In the genomic region with DNA sequence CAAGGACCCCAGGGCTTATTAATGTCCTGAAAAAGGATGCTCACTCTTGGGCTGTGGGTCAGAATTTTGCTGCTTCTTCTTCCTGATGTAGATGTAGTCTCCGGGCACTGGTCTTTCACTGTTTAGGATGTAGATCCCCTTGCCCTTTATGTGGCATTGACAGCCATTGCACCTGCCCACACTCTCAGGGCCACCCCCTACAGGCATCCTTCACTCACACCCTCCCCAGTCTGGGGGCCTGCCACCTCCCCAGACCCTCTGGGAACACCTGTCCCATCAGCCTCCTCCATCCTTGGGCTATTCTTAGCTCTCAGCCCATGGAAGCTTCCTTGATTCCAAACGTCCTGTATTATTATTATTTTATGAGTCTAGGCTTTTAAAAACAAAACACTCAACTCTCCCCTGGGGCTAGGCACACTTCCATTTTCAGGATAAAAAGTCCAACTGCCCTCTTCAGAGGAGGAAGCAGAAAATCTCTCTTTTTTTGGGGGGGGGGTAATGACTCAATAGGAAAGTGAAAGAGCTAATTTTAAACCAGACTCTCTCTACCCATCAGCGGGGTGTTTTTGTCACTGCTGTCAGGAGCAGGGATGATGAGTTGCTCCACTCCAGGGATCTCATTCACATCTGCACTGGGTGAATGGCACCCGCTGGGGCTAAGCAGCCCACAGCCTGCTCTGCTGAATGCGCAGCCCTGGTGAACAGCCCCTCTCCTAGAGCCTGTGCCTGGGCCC, we compare ENCODE assay signal across 10 cellular contexts. TPM values are rescaled to one million over a fixed set of nuclear protein-coding genes. Genes with fewer than 3 reads are reported as not detected.
DNase-seq lines count a peak whose midpoint lies in the region; ATAC-seq and TF ChIP-seq lines count a peak whose summit lies in the region.
"Had no signal": no experiment of that assay in that cellular context is flagged by ENCODE, and none has a peak within 500 bp of the region (broad histone marks: within the 10 kb centered on the region; RNA-seq: fewer than 3 reads in every experiment).

No MANE protein-coding gene starts in this region.

- peaks cover 7% of the 10 kb centered on the region for H3K9me3 Mint-ChIP-seq in activated CD4-positive, alpha-beta T cell treated with anti-CD3 and anti-CD28 coated beads, Interleukin-2, amount 10 ng/mL, durations not matched to agents 7 days and 5 days

- H3K4me1 Mint-ChIP-seq in activated CD4-positive, alpha-beta T cell treated with anti-CD3 and anti-CD28 coated beads, Interleukin-2, amount 10 ng/mL, durations not matched to agents 7 days and 5 days, result peaks cover 27% of the 10 kb centered on the region

- POLR2A ChIA-PET in activated CD4-positive, alpha-beta T cell treated with anti-CD3 and anti-CD28 coated beads, Interleukin-2, amount 10 ng/mL, durations not matched to agents 7 days and 5 days (lab: Charles Lee), result interaction anchor here (0.6 kb wide), 1 partner anchor 423 kb away, joined by 3 read pairs; no protein-coding TSS in a partner anchor

- WGBS in smooth muscle cell (ENCODE audit: low lambda C conversion rate), result 87% methylated on average over 5 of the region's 5 CpGs

- H3K9me3 ChIP-seq in WERI-Rb-1 (ENCODE audit: severe bottlenecking) (no peaks in the 10 kb centered on the region), smooth muscle cell (replicated peaks; ENCODE audit: low read depth) (no peaks in the 10 kb centered on the region)

- H4K20me1 ChIP-seq in smooth muscle cell (ENCODE audit: low read depth), result no peaks in the 10 kb centered on the region

- TF ChIP-seq CTCF in WERI-Rb-1 (IDR thresholded peaks at IDR 0.05; ENCODE audit: low read depth, low read length), result no peak
- TF ChIP-seq CTCF in smooth muscle cell (IDR thresholded peaks at IDR 0.05; ENCODE audit: borderline replicate concordance, insufficient read depth, poor library complexity, severe bottlenecking), result no peak

- no peak overlapping the region for H3K4me3 Mint-ChIP-seq in activated CD4-positive, alpha-beta T cell treated with anti-CD3 and anti-CD28 coated beads, Interleukin-2, amount 10 ng/mL, durations not matched to agents 7 days and 5 days

- H3K4me3 ChIP-seq in WERI-Rb-1 (ENCODE audit: low read depth, low read length) (no peak overlapping the region), smooth muscle cell (no peak overlapping the region)

- ATAC-seq in GM21786 (IDR thresholded peaks at IDR 0.05; ENCODE audit: unreplicated experiment), result peak; percentile 79

- no peaks in the 10 kb centered on the region for H3K79me2 ChIP-seq in smooth muscle cell (ENCODE audit: low read depth)

- H3K36me3 Mint-ChIP-seq in activated CD4-positive, alpha-beta T cell treated with anti-CD3 and anti-CD28 coated beads, Interleukin-2, amount 10 ng/mL, durations not matched to agents 7 days and 5 days (ENCODE audit: low read depth), result no peaks in the 10 kb centered on the region

- no peak overlapping the region for H3K4me2 ChIP-seq in smooth muscle cell

- peak overlapping the region; percentile 48 for H3K27ac Mint-ChIP-seq in activated CD4-positive, alpha-beta T cell treated with anti-CD3 and anti-CD28 coated beads, Interleukin-2, amount 10 ng/mL, durations not matched to agents 7 days and 5 days

- H2AFZ ChIP-seq in smooth muscle cell (ENCODE audit: low read depth), result no peak overlapping the region

- H3K27me3 ChIP-seq in WERI-Rb-1 (ENCODE audit: insufficient read depth, low read depth, severe bottlenecking) (no peaks in the 10 kb centered on the region), smooth muscle cell (ENCODE audit: low read depth) (peaks cover 12% of the 10 kb centered on the region)

- peaks cover 21% of the 10 kb centered on the region for H3K27me3 Mint-ChIP-seq in activated CD4-positive, alpha-beta T cell treated with anti-CD3 and anti-CD28 coated beads, Interleukin-2, amount 10 ng/mL, durations not matched to agents 7 days and 5 days

- H3K36me3 ChIP-seq in WERI-Rb-1 (no peaks in the 10 kb centered on the region), smooth muscle cell (ENCODE audit: low read depth) (no peaks in the 10 kb centered on the region)

- DNase-seq in activated CD4-positive, alpha-beta T cell treated with anti-CD3 and anti-CD28 coated beads, Interleukin-2, amount 10 ng/mL, durations not matched to agents 7 days and 5 days, result peak; percentile 50
- no peak for DNase-seq in activated CD4-positive, alpha-beta T cell treated with anti-CD3 and anti-CD28 coated beads for 1 hour
- peak; percentile 31 for DNase-seq in NCI-H128 (lab: John Stamatoyannopoulos, UW; ENCODE audit: unreplicated experiment)
- peak; percentile 39 for DNase-seq in pons (ENCODE audit: low spot score)
- no peak for DNase-seq in WERI-Rb-1
- no peak for DNase-seq in smooth muscle cell (lab: John Stamatoyannopoulos, UW; ENCODE audit: unreplicated experiment)
- no peak for DNase-seq in amniotic stem cell (lab: John Stamatoyannopoulos, UW)

- no peaks in the 10 kb centered on the region for H3K4me1 ChIP-seq in smooth muscle cell (ENCODE audit: low read depth)

- no peak overlapping the region for H3K27ac ChIP-seq in WERI-Rb-1
- no peak overlapping the region for H3K27ac ChIP-seq in smooth muscle cell (ENCODE audit: low read depth)
- H3K27ac ChIP-seq: C4-2B had no signal

- CTCF ChIA-PET in activated CD4-positive, alpha-beta T cell treated with anti-CD3 and anti-CD28 coated beads, Interleukin-2, amount 10 ng/mL, durations not matched to agents 7 days and 5 days (lab: Charles Lee), result interaction anchor here (0.6 to 1.4 kb wide), 5 partner anchors 60 to 1132 kb away, joined by 3 to 4 read pairs (median 3); no protein-coding TSS in a partner anchor

- no peak overlapping the region for H3K9ac ChIP-seq in smooth muscle cell (ENCODE audit: low read depth)

- no peaks in the 10 kb centered on the region for H3F3A ChIP-seq in smooth muscle cell (ENCODE audit: low read depth)

RNA-seq across cellular contexts. Expression of gene KLRG2, which starts 11.5 kb away (rescaled TPM):
- not detected for total RNA-seq in activated CD4-positive, alpha-beta T cell treated with anti-CD3 and anti-CD28 coated beads, Interleukin-2, amount 10 ng/mL, durations not matched to agents 7 days and 5 days
- not detected in 2 replicates for total RNA-seq in smooth muscle cell
- 0.17 TPM in 1 of 2 replicates, not detected in the other for polyA plus RNA-seq in smooth muscle cell

RNA-seq across cellular contexts. Expression of gene CLEC2L, which starts 28.5 kb away (rescaled TPM):
- total RNA-seq in activated CD4-positive, alpha-beta T cell treated with anti-CD3 and anti-CD28 coated beads, Interleukin-2, amount 10 ng/mL, durations not matched to agents 7 days and 5 days, result not detected
- not detected in 2 replicates for total RNA-seq in smooth muscle cell
- polyA plus RNA-seq in smooth muscle cell, result not detected in 2 replicates
- polyA plus RNA-seq: keratinocyte had no signal

Comparison
In these comparisons a context has a peak if more than half of its experiments do, and no peak if none do; other contexts are left out.
1. DNase-seq: peak in activated CD4-positive, alpha-beta T cell treated with anti-CD3 and anti-CD28 coated beads, Interleukin-2, amount 10 ng/mL, durations not matched to agents 7 days and 5 days (single experiment), NCI-H128 (single experiment) and pons (single experiment); none in activated CD4-positive, alpha-beta T cell treated with anti-CD3 and anti-CD28 coated beads for 1 hour (single experiment), WERI-Rb-1 (single experiment), smooth muscle cell (single experiment) and amniotic stem cell (single experiment).